19 cellular contexts compared by ENCODE assay signal in genomic region chr5:143638654-143639053, GRCh38.
A peak's percentile ranks its signal among the peaks of the same experiment; 100 is the strongest.
DNase-seq lines count a peak whose midpoint lies in the region; ATAC-seq and TF ChIP-seq lines count a peak whose summit lies in the region.
"Had no signal": no experiment of that assay in that cellular context is flagged by ENCODE, and none has a peak within 500 bp of the region (broad histone marks: within the 10 kb centered on the region; RNA-seq: fewer than 3 reads in every experiment).

No MANE protein-coding gene starts in this region.

- peak overlapping the region; percentile 21; the same call in 1 of the 2 replicates for H2AK5ac ChIP-seq in IMR-90 (ENCODE audit: low read depth, low read length)

- peaks cover 0 to 2% of the 10 kb centered on the region in 2 donors for H3K4me1 Mint-ChIP-seq in stimulated activated naive B cell treated with anti-CD40 and anti-IgM and Interleukin-4, amounts not matched to agents 10 μg/mL and 1 μg/mL and 100 μg/mL, for 72 hours
- H3K4me1 Mint-ChIP-seq: B cell, CD14-positive monocyte had no signal

- H2BK120ac ChIP-seq in IMR-90 (ENCODE audit: low read depth, low read length) = no peak overlapping the region

- H3K9me3 Mint-ChIP-seq in stimulated activated naive B cell treated with anti-CD40 and anti-IgM and Interleukin-4, amounts not matched to agents 10 μg/mL and 1 μg/mL and 100 μg/mL, for 72 hours = no peaks in the 10 kb centered on the region
- H3K9me3 Mint-ChIP-seq: CD14-positive monocyte had no signal

- TF ChIP-seq CTCF in IMR-90 (conservative IDR thresholded peaks at IDR 0.05; ENCODE audit: low read depth, low read length) = no peak
- TF ChIP-seq CTCF in gastrocnemius medialis (IDR thresholded peaks at IDR 0.05 in 4 of 5, conservative IDR thresholded peaks at IDR 0.05 in 1 of 5) = no peak

- ATAC-seq in IMR-90 (ENCODE audit: low read depth) = no peak
- ATAC-seq in stimulated activated naive B cell treated with anti-CD40 and anti-IgM and Interleukin-4, amounts not matched to agents 10 μg/mL and 1 μg/mL and 100 μg/mL, for 72 hours (replicated peaks) = no peak
- ATAC-seq in gastrocnemius medialis = no peak
- ATAC-seq: HCT116 had no signal

- H3K4ac ChIP-seq in IMR-90 (ENCODE audit: low read depth, low read length) = no peak overlapping the region

- no peaks in the 10 kb centered on the region for H3K9me3 ChIP-seq in IMR-90 (ENCODE audit: control insufficient read depth, insufficient read depth, low read length)
- H3K9me3 ChIP-seq in gastrocnemius medialis = no peaks in the 10 kb centered on the region
- H3K9me3 ChIP-seq: Peyer's patch, SJSA1 had no signal

- no peak overlapping the region for H4K8ac ChIP-seq in IMR-90 (ENCODE audit: low read depth in 2 of 2, low read length in 2 of 2)

- H3K23ac ChIP-seq in IMR-90 (ENCODE audit: low read depth, low read length) = no peak overlapping the region

- H2BK20ac ChIP-seq in IMR-90 (ENCODE audit: low read depth, low read length) = no peak overlapping the region

- 83% methylated on average over 1 of the region's 4 CpGs; no CpG with 5 or more reads in 1 of the 2 experiments for WGBS in IMR-90 (ENCODE audit: extremely low coverage in 2 of 2, insufficient read length in 1 of 2), 2 experiments

- no peaks in the 10 kb centered on the region for H4K20me1 ChIP-seq in IMR-90 (ENCODE audit: insufficient read depth, low read length)

- H3K9ac ChIP-seq in IMR-90 (ENCODE audit: low read depth, low read length) = no peak overlapping the region
- H3K9ac ChIP-seq: KMS-11 had no signal

- POLR2A ChIA-PET in IMR-90 (lab: Charles Lee; ENCODE audit: unreplicated experiment) = no interaction called here

- no peaks in the 10 kb centered on the region for H3K27me3 Mint-ChIP-seq in stimulated activated naive B cell treated with anti-CD40 and anti-IgM and Interleukin-4, amounts not matched to agents 10 μg/mL and 1 μg/mL and 100 μg/mL, for 72 hours
- H3K27me3 Mint-ChIP-seq: B cell had no signal

- H3K4me1 ChIP-seq in IMR-90 (ENCODE audit: control insufficient read depth, insufficient read depth, low read length) = peaks cover 27% of the 10 kb centered on the region
- H3K4me1 ChIP-seq in gastrocnemius medialis = no peaks in the 10 kb centered on the region
- H3K4me1 ChIP-seq: Peyer's patch had no signal

- no peak overlapping the region for H3K4me3 Mint-ChIP-seq in stimulated activated naive B cell treated with anti-CD40 and anti-IgM and Interleukin-4, amounts not matched to agents 10 μg/mL and 1 μg/mL and 100 μg/mL, for 72 hours
- H3K4me3 Mint-ChIP-seq: B cell, CD14-positive monocyte had no signal

- no peak overlapping the region for H3K4me2 ChIP-seq in IMR-90 (ENCODE audit: low read depth, low read length)
- H3K4me2 ChIP-seq: KMS-11 had no signal

- no peak overlapping the region for H3K18ac ChIP-seq in IMR-90 (ENCODE audit: low read depth, low read length)

- H2AFZ ChIP-seq in IMR-90 (replicated peaks; ENCODE audit: low read length, poor library complexity) = no peak overlapping the region

- H3K27ac Mint-ChIP-seq in stimulated activated naive B cell treated with anti-CD40 and anti-IgM and Interleukin-4, amounts not matched to agents 10 μg/mL and 1 μg/mL and 100 μg/mL, for 72 hours = peak overlapping the region; percentile 60
- H3K27ac Mint-ChIP-seq: B cell, CD14-positive monocyte had no signal

- H3K14ac ChIP-seq in IMR-90 (replicated peaks; ENCODE audit: low read depth, low read length) = no peak overlapping the region

- H2AK9ac ChIP-seq in IMR-90 (replicated peaks; ENCODE audit: low read depth, low read length, poor library complexity) = no peak overlapping the region

- H3K36me3 ChIP-seq in IMR-90 (ENCODE audit: control insufficient read depth, insufficient read depth, low read length) (no peaks in the 10 kb centered on the region), gastrocnemius medialis (no peaks in the 10 kb centered on the region)
- H3K36me3 ChIP-seq: Peyer's patch, SJSA1 had no signal

- no peaks in the 10 kb centered on the region for H3K36me3 Mint-ChIP-seq in stimulated activated naive B cell treated with anti-CD40 and anti-IgM and Interleukin-4, amounts not matched to agents 10 μg/mL and 1 μg/mL and 100 μg/mL, for 72 hours
- H3K36me3 Mint-ChIP-seq: CD14-positive monocyte had no signal

- CTCF ChIA-PET in IMR-90 (lab: Yijun Ruan, JAX) = no interaction called here

- no peak overlapping the region for H3K4me3 ChIP-seq in IMR-90 (ENCODE audit: insufficient read depth, low read depth, low read length)
- H3K4me3 ChIP-seq in gastrocnemius medialis = no peak overlapping the region
- H3K4me3 ChIP-seq: Peyer's patch, SJSA1 had no signal

- no peak overlapping the region for H4K91ac ChIP-seq in IMR-90 (ENCODE audit: insufficient read depth, low read depth, low read length)

- peak; percentile 2 to 37 for DNase-seq in NCI-H524 (lab: John Stamatoyannopoulos, UW)
- no peak for DNase-seq in NCI-H524 treated with DMSO at 0.1 percent for 48 hours (lab: John Stamatoyannopoulos, UW)
- DNase-seq in IMR-90 = no peak
- peak; percentile 34 for DNase-seq in NCI-H510A treated with DMSO at 0.1 percent for 48 hours (lab: John Stamatoyannopoulos, UW)
- DNase-seq in stimulated activated naive B cell treated with anti-CD40 and anti-IgM and Interleukin-4, amounts not matched to agents 10 μg/mL and 1 μg/mL and 100 μg/mL, for 72 hours = no peak
- no peak for DNase-seq in gastrocnemius medialis
- DNase-seq in NCI-H446 treated with DMSO at 0.1 percent for 48 hours (lab: John Stamatoyannopoulos, UW) = no peak
- DNase-seq: GDM1, GOT3, NCI-H1105, NCI-H1694 treated with DMSO at 0.1 percent for 48 hours, NCI-H226, Peyer's patch, T-helper 1 cell had no signal

- H4K5ac ChIP-seq in IMR-90 (ENCODE audit: low read depth, low read length) = no peak overlapping the region

- H3K27ac ChIP-seq in IMR-90 (ENCODE audit: insufficient read depth, low read length) = no peak overlapping the region
- no peak overlapping the region for H3K27ac ChIP-seq in gastrocnemius medialis
- H3K27ac ChIP-seq: KMS-11, Peyer's patch, SJSA1 had no signal

- H2BK15ac ChIP-seq in IMR-90 (ENCODE audit: low read depth, low read length) = no peak overlapping the region

- no TSS peak for BruUV-seq in IMR-90 (replicated peaks; lab: Mats Ljungman, UMichigan)

- dilution Hi-C loops in IMR-90 (cut with HindIII; ENCODE audit: low sequenced_read_pairs, unreplicated experiment) = no loop called here

- in situ Hi-C loops in IMR-90 (cut with MboI; ENCODE audit: low sequenced_read_pairs) (no loop called here), gastrocnemius medialis (cut with MboI; ENCODE audit: low sequenced_read_pairs in 4 of 4) (no loop called here)

- H3K27me3 ChIP-seq in IMR-90 (ENCODE audit: control insufficient read depth, insufficient read depth, low read length) (no peaks in the 10 kb centered on the region), gastrocnemius medialis (no peaks in the 10 kb centered on the region)
- H3K27me3 ChIP-seq: Peyer's patch, SJSA1 had no signal

- intact Hi-C loops in IMR-90 (cut with micrococcal nuclease) = no loop called here
- intact Hi-C loops in gastrocnemius medialis (cut with DNase I; ENCODE audit: low total_unique reads) = no loop called here

- H3K56ac ChIP-seq in IMR-90 (ENCODE audit: extremely low read depth, insufficient read depth, low read length) = no peak overlapping the region

- TF ChIP-seq POLR2A in IMR-90 (IDR thresholded peaks at IDR 0.05; ENCODE audit: low read depth, low read length) (no peak), gastrocnemius medialis (IDR thresholded peaks at IDR 0.05) (no peak)

- H3K79me1 ChIP-seq in IMR-90 (ENCODE audit: low read depth in 1 of 2, low read length in 2 of 2) = no peaks in the 10 kb centered on the region

- TF ChIP-seq RAD21 in IMR-90 (IDR thresholded peaks at IDR 0.05; ENCODE audit: low read length) = no peak

- no peak overlapping the region for H2BK5ac ChIP-seq in IMR-90 (ENCODE audit: low read depth, low read length, poor library complexity, severe bottlenecking)

- H3K9me1 ChIP-seq in IMR-90 (ENCODE audit: insufficient read depth, low read length) = peaks cover 17% of the 10 kb centered on the region

TF ChIP-seq in IMR-90, 13 proteins besides CTCF, POLR2A, EP300 and RAD21:
- TF ChIP-seq MXI1 (IDR thresholded peaks at IDR 0.05; ENCODE audit: borderline replicate concordance, low read depth, low read length) (no peak), NFE2L2 (IDR thresholded peaks at IDR 0.05; ENCODE audit: low read depth, low read length) (no peak), ELK1 (IDR thresholded peaks at IDR 0.05; ENCODE audit: borderline replicate concordance, low read depth, low read length) (no peak), CEBPB (IDR thresholded peaks at IDR 0.05; ENCODE audit: low read depth, low read length) (no peak), MAZ (IDR thresholded peaks at IDR 0.05; ENCODE audit: borderline replicate concordance, low read depth, low read length) (no peak), CHD1 (IDR thresholded peaks at IDR 0.05; ENCODE audit: low read depth, low read length) (no peak), MAFK (IDR thresholded peaks at IDR 0.05; ENCODE audit: low read depth, low read length) (no peak), BHLHE40 (IDR thresholded peaks at IDR 0.05; ENCODE audit: low read depth, low read length) (no peak), USF2 (IDR thresholded peaks at IDR 0.05; ENCODE audit: low read depth, low read length) (no peak), FOS (IDR thresholded peaks at IDR 0.05; ENCODE audit: low read depth, low read length) (no peak), RFX5 (IDR thresholded peaks at IDR 0.05; ENCODE audit: low read depth, low read length) (no peak), RCOR1 (IDR thresholded peaks at IDR 0.05; ENCODE audit: insufficient replicate concordance, low read length) (no peak), SMC3 (IDR thresholded peaks at IDR 0.05; ENCODE audit: low read depth, low read length) (no peak)
TF ChIP-seq in IMR-90: peak in this region for 0.

Comparison
In these comparisons a context has a peak if more than half of its experiments do, and no peak if none do; other contexts are left out.
1. DNase-seq: peak in NCI-H524 (2 of 2) and NCI-H510A treated with DMSO at 0.1 percent for 48 hours (single experiment); none in NCI-H524 treated with DMSO at 0.1 percent for 48 hours (single experiment), IMR-90 (single experiment), stimulated activated naive B cell treated with anti-CD40 and anti-IgM and Interleukin-4, amounts not matched to agents 10 μg/mL and 1 μg/mL and 100 μg/mL, for 72 hours (single experiment), gastrocnemius medialis (0 of 2) and NCI-H446 treated with DMSO at 0.1 percent for 48 hours (single experiment).